Comparison of ENCODE assay signal across 8 cellular contexts in genomic region chr6:3163248-3163594, GRCh38. TPM values are rescaled to one million over a fixed set of nuclear protein-coding genes. Genes with fewer than 3 reads are reported as not detected.
A peak's percentile ranks its signal among the peaks of the same experiment; 100 is the strongest.
DNase-seq lines count a peak whose midpoint lies in the region; ATAC-seq and TF ChIP-seq lines count a peak whose summit lies in the region.

No MANE protein-coding gene starts in this region.

- no peaks in the 10 kb centered on the region for H3K9me3 ChIP-seq in MG63

- H3K4me1 Mint-ChIP-seq in T-helper 2 cell treated with Interferon-gamma antibody and Interleukin-4, amounts not matched to agents 5 μg/mL and 100 μg/mL, for 36 hours (ENCODE audit: low read depth), result peaks cover 16% of the 10 kb centered on the region
- H3K4me1 Mint-ChIP-seq in dendritic cell treated with granulocyte-macrophage colony-stimulating factor and Interleukin-4, amounts not matched to agents 40 ng/mL and 50 ng/mL, for 4 days (ENCODE audit: low read depth), result peaks cover 37% of the 10 kb centered on the region
- peaks cover 78% of the 10 kb centered on the region for H3K4me1 Mint-ChIP-seq in neural crest cell

- no peak for ATAC-seq in HG03520 (IDR thresholded peaks at IDR 0.05; ENCODE audit: unreplicated experiment)

- peaks cover 70% of the 10 kb centered on the region for H3K27me3 Mint-ChIP-seq in T-helper 2 cell treated with Interferon-gamma antibody and Interleukin-4, amounts not matched to agents 5 μg/mL and 100 μg/mL, for 36 hours (ENCODE audit: low read depth)
- H3K27me3 Mint-ChIP-seq in dendritic cell treated with granulocyte-macrophage colony-stimulating factor and Interleukin-4, amounts not matched to agents 40 ng/mL and 50 ng/mL, for 4 days, result peaks cover 42% of the 10 kb centered on the region
- peaks cover 33% of the 10 kb centered on the region for H3K27me3 Mint-ChIP-seq in neural crest cell (ENCODE audit: low read depth)

- H3K27me3 ChIP-seq in MG63, result no peaks in the 10 kb centered on the region

- H3K4me3 ChIP-seq in MG63, result peak overlapping the region; percentile 64

- H3K9me3 Mint-ChIP-seq in T-helper 2 cell treated with Interferon-gamma antibody and Interleukin-4, amounts not matched to agents 5 μg/mL and 100 μg/mL, for 36 hours, result peaks cover 3% of the 10 kb centered on the region
- H3K9me3 Mint-ChIP-seq in dendritic cell treated with granulocyte-macrophage colony-stimulating factor and Interleukin-4, amounts not matched to agents 40 ng/mL and 50 ng/mL, for 4 days, result no peaks in the 10 kb centered on the region
- no peaks in the 10 kb centered on the region for H3K9me3 Mint-ChIP-seq in neural crest cell

- H3K36me3 Mint-ChIP-seq in T-helper 2 cell treated with Interferon-gamma antibody and Interleukin-4, amounts not matched to agents 5 μg/mL and 100 μg/mL, for 36 hours (ENCODE audit: low read depth), result peaks cover 5% of the 10 kb centered on the region
- peaks cover 7% of the 10 kb centered on the region for H3K36me3 Mint-ChIP-seq in dendritic cell treated with granulocyte-macrophage colony-stimulating factor and Interleukin-4, amounts not matched to agents 40 ng/mL and 50 ng/mL, for 4 days (ENCODE audit: low read depth)
- no peaks in the 10 kb centered on the region for H3K36me3 Mint-ChIP-seq in neural crest cell (ENCODE audit: low read depth)

- no peaks in the 10 kb centered on the region for H3K36me3 ChIP-seq in MG63

- H3K4me3 Mint-ChIP-seq in T-helper 2 cell treated with Interferon-gamma antibody and Interleukin-4, amounts not matched to agents 5 μg/mL and 100 μg/mL, for 36 hours, result peak overlapping the region; percentile 86
- H3K4me3 Mint-ChIP-seq in dendritic cell treated with granulocyte-macrophage colony-stimulating factor and Interleukin-4, amounts not matched to agents 40 ng/mL and 50 ng/mL, for 4 days, result peak overlapping the region; percentile 85
- peak overlapping the region; percentile 78 for H3K4me3 Mint-ChIP-seq in neural crest cell

- H3K27ac Mint-ChIP-seq in T-helper 2 cell treated with Interferon-gamma antibody and Interleukin-4, amounts not matched to agents 5 μg/mL and 100 μg/mL, for 36 hours, result peak overlapping the region; percentile 56
- H3K27ac Mint-ChIP-seq in dendritic cell treated with granulocyte-macrophage colony-stimulating factor and Interleukin-4, amounts not matched to agents 40 ng/mL and 50 ng/mL, for 4 days, result peak overlapping the region; percentile 83
- H3K27ac Mint-ChIP-seq in neural crest cell (ENCODE audit: unreplicated experiment), result peak overlapping the region; percentile 75

- TF ChIP-seq CTCF in neural crest cell (conservative IDR thresholded peaks at IDR 0.05), result no peak

- intact Hi-C loops in dendritic cell treated with granulocyte-macrophage colony-stimulating factor and Interleukin-4, amounts not matched to agents 40 ng/mL and 50 ng/mL, for 4 days (cut with micrococcal nuclease), result loop anchor here (5.0 kb wide), 2 partner anchors 36 to 94 kb away; partner anchors contain the start of gene PSMG4

- DNase-seq in T-helper 2 cell treated with Interferon-gamma antibody and Interleukin-4, amounts not matched to agents 5 μg/mL and 100 μg/mL, for 36 hours (ENCODE audit: low spot score), result no peak
- no peak for DNase-seq in T-helper 2 cell
- no peak for DNase-seq in MG63
- DNase-seq in neural crest cell (ENCODE audit: low read depth, low spot score), result no peak
- no peak for DNase-seq in NCI-H2227 (lab: John Stamatoyannopoulos, UW; ENCODE audit: unreplicated experiment)
- DNase-seq in SW480 (ENCODE audit: low spot score), result no peak

RNA-seq across cellular contexts. Expression of gene TUBB2A, which starts 5.9 kb away (rescaled TPM):
- 73.2 and 92.0 TPM in 2 replicates for total RNA-seq in MG63 (2014; rRNA removed; shearing (Covaris generic); ENCODE audit: low replicate concordance)
- total RNA-seq in neural crest cell, result 167 and 177 TPM in 2 replicates

RNA-seq across cellular contexts. Expression of gene BPHL, which starts 44.7 kb away (rescaled TPM):
- 5.8 and 9.6 TPM in 2 replicates for total RNA-seq in MG63 (2014; rRNA removed; shearing (Covaris generic); ENCODE audit: low replicate concordance)
- 45.7 and 47.4 TPM in 2 replicates for total RNA-seq in neural crest cell
